ENCODE assay signal across 8 cellular contexts in genomic region chr14:31026395-31027096, GRCh38. TPM values are rescaled to one million over a fixed set of nuclear protein-coding genes. Genes with fewer than 3 reads are reported as not detected.
DNase-seq lines count a peak whose midpoint lies in the region; ATAC-seq and TF ChIP-seq lines count a peak whose summit lies in the region.

No MANE protein-coding gene starts in this region.

- TF ChIP-seq CTCF in DND-41 (IDR thresholded peaks at IDR 0.05; ENCODE audit: borderline replicate concordance, extremely low read depth, low read length, poor library complexity, severe bottlenecking) (no peak), Peyer's patch (IDR thresholded peaks at IDR 0.05) (peak in 1 of 6 experiments; percentile 18)

- peak; percentile 88 for ATAC-seq in DND-41 (ENCODE audit: insufficient read depth, low read depth)
- ATAC-seq in GM21825 (IDR thresholded peaks at IDR 0.05; ENCODE audit: unreplicated experiment): peak; percentile 87
- peak; percentile 89 to 91 for ATAC-seq in naive B cell (ENCODE audit: low read depth in 2 of 2)
- peak; percentile 94 for ATAC-seq in stimulated activated effector memory CD8-positive, alpha-beta T cell treated with anti-CD3 and anti-CD28 coated beads, Interleukin-12 subunit alpha, Interleukin-12 subunit beta, amount 100 ng/mL, for 72 hours

- H3K27me3 Mint-ChIP-seq in activated T-helper 1 cell treated with anti-CD3 and anti-CD28 coated beads, Interleukin-12 subunit alpha, Interleukin-12 subunit beta, Interleukin-2, Interleukin-4 antibody, amounts not matched to agents 30 ng/mL and 10 ng/mL and 1 ng/mL, durations not matched to agents 14 hours and 24 hours and 36 hours (ENCODE audit: insufficient read depth): no peaks in the 10 kb centered on the region
- H3K27me3 Mint-ChIP-seq in naive B cell: no peaks in the 10 kb centered on the region

- H3K36me3 ChIP-seq in DND-41 (ENCODE audit: insufficient read depth, low read length) (peaks cover 13% of the 10 kb centered on the region), KOPT-K1 (ENCODE audit: insufficient read depth, low read length) (peaks cover 12% of the 10 kb centered on the region), Peyer's patch (no peaks in the 10 kb centered on the region)

- H3K27me3 ChIP-seq in DND-41 (ENCODE audit: insufficient read depth, low read length, poor library complexity) (no peaks in the 10 kb centered on the region), Peyer's patch (no peaks in the 10 kb centered on the region)

- peak overlapping the region; percentile 99 for H3K4me3 Mint-ChIP-seq in activated T-helper 1 cell treated with anti-CD3 and anti-CD28 coated beads, Interleukin-12 subunit alpha, Interleukin-12 subunit beta, Interleukin-2, Interleukin-4 antibody, amounts not matched to agents 30 ng/mL and 10 ng/mL and 1 ng/mL, durations not matched to agents 14 hours and 24 hours and 36 hours
- H3K4me3 Mint-ChIP-seq in naive B cell: peak overlapping the region; percentile 92 to 99 (median 98)
- peak overlapping the region; percentile 97 for H3K4me3 Mint-ChIP-seq in stimulated activated effector memory CD8-positive, alpha-beta T cell treated with anti-CD3 and anti-CD28 coated beads, Interleukin-12 subunit alpha, Interleukin-12 subunit beta, amount 100 ng/mL, for 72 hours

- peaks cover 36% of the 10 kb centered on the region for H3K4me1 ChIP-seq in DND-41 (ENCODE audit: insufficient read depth, low read length)
- H3K4me1 ChIP-seq in Peyer's patch: peaks cover 0 to 16% (median 0%) of the 10 kb centered on the region in 4 donors

- intact Hi-C loops in activated T-helper 1 cell treated with anti-CD3 and anti-CD28 coated beads, Interleukin-12 subunit alpha, Interleukin-12 subunit beta, Interleukin-2, Interleukin-4 antibody, amounts not matched to agents 30 ng/mL and 10 ng/mL and 1 ng/mL, durations not matched to agents 14 hours and 24 hours and 36 hours (cut with micrococcal nuclease): loop anchor here (1.0 to 10.0 kb wide), 13 partner anchors 21 to 1231 kb away; partner anchors contain the start of genes ARHGAP5, DTD2, G2E3 and HEATR5A

- no peaks in the 10 kb centered on the region for H3K9me3 Mint-ChIP-seq in activated T-helper 1 cell treated with anti-CD3 and anti-CD28 coated beads, Interleukin-12 subunit alpha, Interleukin-12 subunit beta, Interleukin-2, Interleukin-4 antibody, amounts not matched to agents 30 ng/mL and 10 ng/mL and 1 ng/mL, durations not matched to agents 14 hours and 24 hours and 36 hours
- no peaks in the 10 kb centered on the region for H3K9me3 Mint-ChIP-seq in naive B cell
- H3K9me3 Mint-ChIP-seq in stimulated activated effector memory CD8-positive, alpha-beta T cell treated with anti-CD3 and anti-CD28 coated beads, Interleukin-12 subunit alpha, Interleukin-12 subunit beta, amount 100 ng/mL, for 72 hours: no peaks in the 10 kb centered on the region

- DNase-seq in DND-41 (peak; percentile 93), Peyer's patch (peak; percentile 93 to 98 (median 97)), fibroblast of gingiva (ENCODE audit: low read depth) (peak; percentile 98), naive B cell (peak; percentile 92)
- peak; percentile 90 for DNase-seq in activated T-helper 1 cell treated with anti-CD3 and anti-CD28 coated beads, Interleukin-12 subunit alpha, Interleukin-12 subunit beta, Interleukin-2, Interleukin-4 antibody, amounts not matched to agents 30 ng/mL and 10 ng/mL and 1 ng/mL, durations not matched to agents 14 hours and 24 hours and 36 hours (ENCODE audit: low spot score)
- DNase-seq in stimulated activated effector memory CD8-positive, alpha-beta T cell treated with anti-CD3 and anti-CD28 coated beads, Interleukin-12 subunit alpha, Interleukin-12 subunit beta, amount 100 ng/mL, for 72 hours (ENCODE audit: low spot score in 2 of 2): peak; percentile 83 to 95

- peaks cover 11% of the 10 kb centered on the region for H3K36me3 Mint-ChIP-seq in activated T-helper 1 cell treated with anti-CD3 and anti-CD28 coated beads, Interleukin-12 subunit alpha, Interleukin-12 subunit beta, Interleukin-2, Interleukin-4 antibody, amounts not matched to agents 30 ng/mL and 10 ng/mL and 1 ng/mL, durations not matched to agents 14 hours and 24 hours and 36 hours (ENCODE audit: low read depth)
- peaks cover 0 to 3% of the 10 kb centered on the region in 2 donors for H3K36me3 Mint-ChIP-seq in naive B cell
- peaks cover 26% of the 10 kb centered on the region for H3K36me3 Mint-ChIP-seq in stimulated activated effector memory CD8-positive, alpha-beta T cell treated with anti-CD3 and anti-CD28 coated beads, Interleukin-12 subunit alpha, Interleukin-12 subunit beta, amount 100 ng/mL, for 72 hours

- no peaks in the 10 kb centered on the region for H3K9me3 ChIP-seq in DND-41 (ENCODE audit: insufficient read depth, low read length, severe bottlenecking)
- H3K9me3 ChIP-seq in KOPT-K1 (ENCODE audit: insufficient read depth, low read length, poor library complexity, severe bottlenecking): no peaks in the 10 kb centered on the region
- H3K9me3 ChIP-seq in Peyer's patch: no peaks in the 10 kb centered on the region

- H3K9ac ChIP-seq in DND-41 (ENCODE audit: low read depth, low read length): peak overlapping the region; percentile 100

- H3K4me3 ChIP-seq in DND-41 (ENCODE audit: low read depth in 1 of 2, low read length in 2 of 2) (peak overlapping the region; percentile 85 to 91; a peak in 3 of 4 replicates), Peyer's patch (peak overlapping the region; percentile 95 to 99 (median 97))

- peak overlapping the region; percentile 83 for H2AFZ ChIP-seq in DND-41 (ENCODE audit: low read depth, low read length)

- H3K4me1 Mint-ChIP-seq in activated T-helper 1 cell treated with anti-CD3 and anti-CD28 coated beads, Interleukin-12 subunit alpha, Interleukin-12 subunit beta, Interleukin-2, Interleukin-4 antibody, amounts not matched to agents 30 ng/mL and 10 ng/mL and 1 ng/mL, durations not matched to agents 14 hours and 24 hours and 36 hours (ENCODE audit: low read depth): peaks cover 55% of the 10 kb centered on the region
- H3K4me1 Mint-ChIP-seq in naive B cell: peaks cover 39 to 56% (median 54%) of the 10 kb centered on the region in 3 donors
- H3K4me1 Mint-ChIP-seq in stimulated activated effector memory CD8-positive, alpha-beta T cell treated with anti-CD3 and anti-CD28 coated beads, Interleukin-12 subunit alpha, Interleukin-12 subunit beta, amount 100 ng/mL, for 72 hours: peaks cover 55% of the 10 kb centered on the region

- peak overlapping the region; percentile 85 for H3K27ac ChIP-seq in DND-41 (ENCODE audit: low read length)
- peak overlapping the region; percentile 94 for H3K27ac ChIP-seq in KOPT-K1 (ENCODE audit: low read depth, low read length, poor library complexity, severe bottlenecking)
- H3K27ac ChIP-seq in Peyer's patch: peak overlapping the region; percentile 97 to 100 (median 98)

- peak overlapping the region; percentile 94 for H3K4me2 ChIP-seq in DND-41 (ENCODE audit: insufficient read depth, low read length)

- peaks cover 21% of the 10 kb centered on the region; the same call in 1 of the 2 replicates for H4K20me1 ChIP-seq in DND-41 (ENCODE audit: insufficient read depth, low read length)

- peak; percentile 73 to 85 for TF ChIP-seq POLR2A in Peyer's patch (IDR thresholded peaks at IDR 0.05)

- peaks cover 51% of the 10 kb centered on the region for H3K79me2 ChIP-seq in DND-41 (ENCODE audit: insufficient read depth, low read length)

- peak overlapping the region; percentile 96 for H3K27ac Mint-ChIP-seq in activated T-helper 1 cell treated with anti-CD3 and anti-CD28 coated beads, Interleukin-12 subunit alpha, Interleukin-12 subunit beta, Interleukin-2, Interleukin-4 antibody, amounts not matched to agents 30 ng/mL and 10 ng/mL and 1 ng/mL, durations not matched to agents 14 hours and 24 hours and 36 hours
- H3K27ac Mint-ChIP-seq in naive B cell: peak overlapping the region; percentile 63 to 98 (median 95)
- peak overlapping the region; percentile 98 for H3K27ac Mint-ChIP-seq in stimulated activated effector memory CD8-positive, alpha-beta T cell treated with anti-CD3 and anti-CD28 coated beads, Interleukin-12 subunit alpha, Interleukin-12 subunit beta, amount 100 ng/mL, for 72 hours

RNA-seq across cellular contexts. Expression of gene STRN3, which starts 0.4 kb away (rescaled TPM):
- 10 to 100 TPM; 21.1 to 46.2 (median 26.8) TPM for total RNA-seq in Peyer's patch
- total RNA-seq in activated T-helper 1 cell treated with anti-CD3 and anti-CD28 coated beads, Interleukin-12 subunit alpha, Interleukin-12 subunit beta, Interleukin-2, Interleukin-4 antibody, amounts not matched to agents 30 ng/mL and 10 ng/mL and 1 ng/mL, durations not matched to agents 14 hours and 24 hours and 36 hours: 25.9 and 31.3 TPM in 2 replicates
- polyA plus RNA-seq in naive B cell (ENCODE audit: low read depth in 6 of 6): 1 to 10 TPM; 1.6 to 6.1 (median 4.5) TPM

RNA-seq across cellular contexts. Expression of gene AP4S1, which starts 1.1 kb away (rescaled TPM):
- total RNA-seq in Peyer's patch: 10 to 100 TPM in 1 of 4 donors, 1 to 10 TPM in 3; 4.2 to 10.7 (median 6.0) TPM
- total RNA-seq in activated T-helper 1 cell treated with anti-CD3 and anti-CD28 coated beads, Interleukin-12 subunit alpha, Interleukin-12 subunit beta, Interleukin-2, Interleukin-4 antibody, amounts not matched to agents 30 ng/mL and 10 ng/mL and 1 ng/mL, durations not matched to agents 14 hours and 24 hours and 36 hours: 7.9 and 8.5 TPM in 2 replicates
- 10 to 100 TPM in 2 of 6 donors, 1 to 10 TPM in 4; 6.2 to 13.5 (median 8.7) TPM for polyA plus RNA-seq in naive B cell (ENCODE audit: low read depth in 6 of 6)

Comparison
In these comparisons a context has a peak if more than half of its experiments do, and no peak if none do; other contexts are left out.
1. Peak in every context shown above with its lines: DNase-seq, ATAC-seq, H3K4me3 ChIP-seq and H3K27ac ChIP-seq.